In the genomic region with DNA sequence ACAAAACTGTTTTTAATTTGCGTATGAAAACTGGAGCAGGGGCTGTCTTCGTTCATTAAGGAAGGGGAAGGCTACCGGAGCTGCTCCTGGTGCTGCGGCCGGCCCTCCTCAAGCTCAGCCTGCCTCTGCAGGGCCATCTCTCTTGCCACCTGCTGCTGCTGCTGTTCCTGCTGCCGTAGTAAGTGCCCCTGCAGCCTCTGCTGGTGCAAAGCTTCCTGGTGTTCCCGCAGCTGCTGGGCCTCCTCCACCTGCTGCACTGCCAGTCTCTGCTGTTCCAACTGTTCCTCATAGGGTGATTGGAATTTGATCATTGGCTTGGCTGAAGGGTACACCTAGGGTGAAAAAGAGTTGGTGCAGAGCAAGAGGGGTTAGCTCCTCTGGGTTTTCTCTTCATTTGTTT, we compare ENCODE assay signal across 30 cellular contexts.
DNase-seq lines count a peak whose midpoint lies in the region; ATAC-seq and TF ChIP-seq lines count a peak whose summit lies in the region.
"Had no signal": no experiment of that assay in that cellular context is flagged by ENCODE, and none has a peak within 500 bp of the region (broad histone marks: within the 10 kb centered on the region; RNA-seq: fewer than 3 reads in every experiment).

No MANE protein-coding gene starts in this region.

- H3K9me3 Mint-ChIP-seq in GM23338 (no peaks in the 10 kb centered on the region), glutamatergic neuron (ENCODE audit: unreplicated experiment) (peaks cover 4% of the 10 kb centered on the region)
- H3K9me3 Mint-ChIP-seq in CD4-positive, alpha-beta T cell = no peaks in the 10 kb centered on the region
- H3K9me3 Mint-ChIP-seq: activated CD4-positive, alpha-beta memory T cell treated with anti-CD3 and anti-CD28 coated beads, Interleukin-2, amount 10 ng/mL, durations not matched to agents 7 days and 5 days; T-helper 2 cell treated with Interferon-gamma antibody and Interleukin-4, amounts not matched to agents 5 μg/mL and 100 μg/mL, for 36 hours had no signal

- no peaks in the 10 kb centered on the region for H3K79me2 ChIP-seq in GM23338 (replicated peaks; ENCODE audit: insufficient read depth)

- TF ChIP-seq CTCF in GM23338 (conservative IDR thresholded peaks at IDR 0.05; ENCODE audit: low read depth in 2 of 2) (no peak; a peak in 1 of 4 replicates), glutamatergic neuron (IDR thresholded peaks at IDR 0.05; ENCODE audit: partially characterized antibody, unreplicated experiment) (peak; percentile 10)
- no peak for TF ChIP-seq CTCF in CD4-positive, alpha-beta T cell (IDR thresholded peaks at IDR 0.05)

- H2AFZ ChIP-seq in GM23338 = no peak overlapping the region

- H3K4me1 Mint-ChIP-seq in GM23338 (peaks cover 7% of the 10 kb centered on the region; the same call in 2 of the 3 replicates), glutamatergic neuron (ENCODE audit: low read depth, unreplicated experiment) (peaks cover 18% of the 10 kb centered on the region)
- no peaks in the 10 kb centered on the region for H3K4me1 Mint-ChIP-seq in CD4-positive, alpha-beta T cell (ENCODE audit: low read depth)
- H3K4me1 Mint-ChIP-seq: B cell had no signal

- H3K27ac Mint-ChIP-seq in GM23338 (no peak overlapping the region), glutamatergic neuron (ENCODE audit: unreplicated experiment) (peak overlapping the region; percentile 77)
- H3K27ac Mint-ChIP-seq in CD4-positive, alpha-beta T cell = no peak overlapping the region
- H3K27ac Mint-ChIP-seq: activated CD4-positive, alpha-beta memory T cell treated with anti-CD3 and anti-CD28 coated beads, Interleukin-2, amount 10 ng/mL, durations not matched to agents 7 days and 5 days; B cell; CD8-positive, alpha-beta memory T cell; naive thymus-derived CD8-positive, alpha-beta T cell; T-helper 2 cell treated with Interferon-gamma antibody and Interleukin-4, amounts not matched to agents 5 μg/mL and 100 μg/mL, for 36 hours had no signal

- H3K4me3 ChIP-seq in GM23338 = no peak overlapping the region
- H3K4me3 ChIP-seq: K562, Peyer's patch, psoas muscle, sigmoid colon, transverse colon had no signal

- no peaks in the 10 kb centered on the region for H3K9me3 ChIP-seq in CD4-positive, alpha-beta T cell (ENCODE audit: control insufficient read depth, low read length)
- H3K9me3 ChIP-seq: Peyer's patch, psoas muscle, sigmoid colon, transverse colon had no signal

- DNase-seq in DMS 273 (lab: John Stamatoyannopoulos, UW; ENCODE audit: unreplicated experiment) (peak; percentile 93), GM23338 (ENCODE audit: low spot score) (peak; percentile 58), NCI-H2107 treated with DMSO at 0.1 percent for 48 hours (lab: John Stamatoyannopoulos, UW; ENCODE audit: unreplicated experiment) (peak; percentile 78), glutamatergic neuron (peak; percentile 69), HCEC 1CT (no peak), kidney tubule cell (ENCODE audit: low spot score) (no peak)
- no peak for DNase-seq in CD4-positive, alpha-beta T cell
- DNase-seq: activated CD4-positive, alpha-beta memory T cell treated with anti-CD3 and anti-CD28 coated beads, Interleukin-2, amount 10 ng/mL, durations not matched to agents 7 days and 5 days; activated CD8-positive, alpha-beta memory T cell treated with anti-CD3 and anti-CD28 coated beads, Interleukin-2, amount 50 U/mL, for 4 hours; activated naive CD4-positive, alpha-beta T cell; CD8-positive, alpha-beta memory T cell; dermis blood vessel endothelial cell; DND-41; head of caudate nucleus; kidney; midbrain; naive thymus-derived CD8-positive, alpha-beta T cell; NCI-H1105; NCI-H748 treated with DMSO at 0.1 percent for 48 hours; occipital lobe; Peyer's patch; psoas muscle; sigmoid colon; stimulated activated CD4-positive, alpha-beta T cell treated with anti-CD3 and anti-CD28 coated beads, Interleukin-4, amount 100 ng/mL, for 4 hours; transverse colon had no signal

- no peaks in the 10 kb centered on the region for H3K9me2 ChIP-seq in GM23338 (ENCODE audit: insufficient read depth)

- no peaks in the 10 kb centered on the region for H3K27me3 ChIP-seq in GM23338 (ENCODE audit: insufficient read depth)
- H3K27me3 ChIP-seq in CD4-positive, alpha-beta T cell (ENCODE audit: control insufficient read depth, insufficient read depth, low read length) = no peaks in the 10 kb centered on the region
- H3K27me3 ChIP-seq: Peyer's patch, sigmoid colon, transverse colon had no signal

- peaks cover 14% of the 10 kb centered on the region for H3K4me1 ChIP-seq in GM23338 (ENCODE audit: insufficient read depth)

- H3F3A ChIP-seq in GM23338 (replicated peaks; ENCODE audit: low read depth) = no peaks in the 10 kb centered on the region

- H3K36me3 Mint-ChIP-seq in GM23338 (ENCODE audit: low read depth) (peaks cover 38% of the 10 kb centered on the region), glutamatergic neuron (ENCODE audit: unreplicated experiment) (peaks cover 2% of the 10 kb centered on the region)
- H3K36me3 Mint-ChIP-seq in CD4-positive, alpha-beta T cell (ENCODE audit: low read depth) = no peaks in the 10 kb centered on the region
- H3K36me3 Mint-ChIP-seq: naive thymus-derived CD8-positive, alpha-beta T cell had no signal

- no peaks in the 10 kb centered on the region; the same call in none of the 2 replicates for H4K20me1 ChIP-seq in GM23338 (replicated peaks; ENCODE audit: insufficient read depth)

- peaks cover 12% of the 10 kb centered on the region; the same call in 1 of the 2 replicates for H3K36me3 ChIP-seq in GM23338 (ENCODE audit: insufficient read depth)

- peak overlapping the region; percentile 13; the same call in 1 of the 2 replicates for H3K27ac ChIP-seq in GM23338 (ENCODE audit: low read depth)
- no peak overlapping the region for H3K27ac ChIP-seq in CD4-positive, alpha-beta T cell (ENCODE audit: low read depth, low read length)
- H3K27ac ChIP-seq: Peyer's patch, psoas muscle, sigmoid colon, transverse colon had no signal

- H3K27me3 Mint-ChIP-seq in GM23338 (ENCODE audit: insufficient read depth, low read depth, poor library complexity) (no peaks in the 10 kb centered on the region), glutamatergic neuron (ENCODE audit: unreplicated experiment) (no peaks in the 10 kb centered on the region)
- H3K27me3 Mint-ChIP-seq in CD4-positive, alpha-beta T cell = no peaks in the 10 kb centered on the region
- H3K27me3 Mint-ChIP-seq: B cell had no signal

- no peak overlapping the region for H3K4me2 ChIP-seq in GM23338

- POLR2A ChIA-PET in CD4-positive, alpha-beta T cell (lab: Charles Lee) = no interaction called here

- intact Hi-C loops in CD4-positive, alpha-beta T cell (cut with DNase I, micrococcal nuclease) = no loop called here

- H3K4me3 Mint-ChIP-seq in GM23338 (no peak overlapping the region), glutamatergic neuron (ENCODE audit: unreplicated experiment) (peak overlapping the region; percentile 37)
- H3K4me3 Mint-ChIP-seq in CD4-positive, alpha-beta T cell = no peak overlapping the region
- H3K4me3 Mint-ChIP-seq: activated CD4-positive, alpha-beta memory T cell treated with anti-CD3 and anti-CD28 coated beads, Interleukin-2, amount 10 ng/mL, durations not matched to agents 7 days and 5 days; B cell; CD8-positive, alpha-beta memory T cell; naive thymus-derived CD8-positive, alpha-beta T cell; T-helper 2 cell treated with Interferon-gamma antibody and Interleukin-4, amounts not matched to agents 5 μg/mL and 100 μg/mL, for 36 hours had no signal

- CTCF ChIA-PET in CD4-positive, alpha-beta T cell (lab: Charles Lee) = no interaction called here

- ATAC-seq in GM23338 (peak; percentile 98), GM18517 (IDR thresholded peaks at IDR 0.05; ENCODE audit: unreplicated experiment) (no peak)
- ATAC-seq in CD4-positive, alpha-beta T cell (ENCODE audit: poor library complexity) = no peak
- ATAC-seq: esophagus mucosa; K562; naive thymus-derived CD8-positive, alpha-beta T cell; psoas muscle had no signal

TF ChIP-seq in GM23338, 12 proteins besides CTCF, POLR2A, EP300 and RAD21 (continues in another document):
- TF ChIP-seq EZH2phosphoT487 (IDR thresholded peaks at IDR 0.05; ENCODE audit: unreplicated experiment) (no peak), ZNF331 (CRISPR knock-in tag; IDR thresholded peaks at IDR 0.05; ENCODE audit: low read depth) (no peak), EZH2 (IDR thresholded peaks at IDR 0.05; ENCODE audit: low read depth, unreplicated experiment) (no peak), JUNB (IDR thresholded peaks at IDR 0.05; ENCODE audit: unreplicated experiment) (no peak), CREB1 (CRISPR knock-in tag; IDR thresholded peaks at IDR 0.05; ENCODE audit: low read depth) (no peak), ZNF114 (CRISPR knock-in tag; IDR thresholded peaks at IDR 0.05) (no peak), STAT1 (IDR thresholded peaks at IDR 0.05; ENCODE audit: unreplicated experiment) (no peak), POLR2AphosphoS5 (IDR thresholded peaks at IDR 0.05; ENCODE audit: low read depth) (no peak)
- TF ChIP-seq, protein P1, sequence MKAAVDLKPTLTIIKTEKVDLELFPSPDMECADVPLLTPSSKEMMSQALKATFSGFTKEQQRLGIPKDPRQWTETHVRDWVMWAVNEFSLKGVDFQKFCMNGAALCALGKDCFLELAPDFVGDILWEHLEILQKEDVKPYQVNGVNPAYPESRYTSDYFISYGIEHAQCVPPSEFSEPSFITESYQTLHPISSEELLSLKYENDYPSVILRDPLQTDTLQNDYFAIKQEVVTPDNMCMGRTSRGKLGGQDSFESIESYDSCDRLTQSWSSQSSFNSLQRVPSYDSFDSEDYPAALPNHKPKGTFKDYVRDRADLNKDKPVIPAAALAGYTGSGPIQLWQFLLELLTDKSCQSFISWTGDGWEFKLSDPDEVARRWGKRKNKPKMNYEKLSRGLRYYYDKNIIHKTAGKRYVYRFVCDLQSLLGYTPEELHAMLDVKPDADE (IDR thresholded peaks at IDR 0.05) = no peak

Comparison
In these comparisons a context has a peak if more than half of its experiments do, and no peak if none do; other contexts are left out.
1. DNase-seq: peak in DMS 273 (single experiment), GM23338 (single experiment), NCI-H2107 treated with DMSO at 0.1 percent for 48 hours (single experiment) and glutamatergic neuron (single experiment); none in CD4-positive, alpha-beta T cell (0 of 10), HCEC 1CT (single experiment) and kidney tubule cell (single experiment).